Comparison of ENCODE assay signal across 8 cellular contexts in the genomic region with DNA sequence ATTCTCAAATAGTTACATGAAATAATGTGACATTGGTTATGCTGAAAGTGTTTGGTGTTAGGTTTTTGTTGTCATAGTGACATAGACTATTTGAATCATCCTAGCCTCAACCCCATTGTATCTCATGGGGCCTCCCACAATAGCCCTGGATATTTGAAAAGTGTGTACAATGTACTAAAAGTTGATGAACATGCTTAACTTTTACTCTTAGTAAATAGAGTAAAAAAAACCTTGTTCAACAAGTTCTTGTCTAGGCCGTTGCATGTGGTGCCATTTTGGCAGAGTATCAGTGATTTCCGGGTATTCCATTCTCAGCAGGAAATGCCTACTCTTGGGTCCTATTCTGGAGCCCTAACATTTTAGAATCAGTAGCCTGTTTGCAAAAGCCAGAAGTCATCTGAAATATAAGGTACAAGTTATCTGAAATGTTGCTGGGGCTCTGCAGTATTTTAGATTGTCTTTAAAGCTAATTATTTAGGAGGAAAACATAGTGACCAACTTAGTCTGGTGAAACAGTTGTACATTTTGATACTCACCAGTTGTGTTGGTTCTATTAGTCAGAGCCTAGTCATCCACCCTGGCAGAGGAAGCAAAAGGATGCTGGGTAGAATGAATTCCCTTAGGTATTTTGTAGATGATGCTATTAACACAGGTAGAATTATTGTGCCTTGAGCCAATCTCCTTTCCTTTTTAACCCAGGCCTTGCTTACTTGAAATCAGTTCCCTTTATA.
DNase-seq lines count a peak whose midpoint lies in the region; FAIRE-seq and TF ChIP-seq lines count a peak whose summit lies in the region.

No MANE protein-coding gene starts in this region.

- H3K4me3 ChIP-seq in astrocyte (ENCODE audit: insufficient read depth, low read depth, low read length) = no peak overlapping the region
- H3K4me3 ChIP-seq in dorsolateral prefrontal cortex = no peak overlapping the region

- H3K27me3 ChIP-seq in astrocyte (ENCODE audit: insufficient read depth, low read length) (no peaks in the 10 kb centered on the region), dorsolateral prefrontal cortex (no peaks in the 10 kb centered on the region)

- H3K9ac ChIP-seq in astrocyte (ENCODE audit: low read length) = peak overlapping the region; percentile 38

- peak overlapping the region; percentile 58 for H3K4me2 ChIP-seq in astrocyte (ENCODE audit: low read length)

- H4K20me1 ChIP-seq in astrocyte (ENCODE audit: insufficient read depth, low read length) = no peaks in the 10 kb centered on the region

- peak overlapping the region; percentile 37 for H2AFZ ChIP-seq in astrocyte (ENCODE audit: low read depth, low read length)

- intact Hi-C loops in CD14-positive monocyte (cut with micrococcal nuclease) (loop anchor here (5.0 kb wide), 1 partner anchor 34 kb away; no protein-coding TSS in a partner anchor), dorsolateral prefrontal cortex (cut with DNase I) (no loop called here)

- H3K27ac Mint-ChIP-seq in CD14-positive monocyte = peak overlapping the region; percentile 89 to 97 (median 93)
- H3K27ac Mint-ChIP-seq in astrocyte (ENCODE audit: unreplicated experiment) = peak overlapping the region; percentile 87
- H3K27ac Mint-ChIP-seq in mesothelial cell of epicardium = peak overlapping the region; percentile 85

- no peaks in the 10 kb centered on the region for H3K9me3 ChIP-seq in astrocyte (ENCODE audit: insufficient read depth, low read depth, low read length)

- peaks cover 66% of the 10 kb centered on the region for H3K4me1 Mint-ChIP-seq in CD14-positive monocyte
- H3K4me1 Mint-ChIP-seq in astrocyte (ENCODE audit: low read depth, unreplicated experiment) = peaks cover 25% of the 10 kb centered on the region
- peaks cover 18% of the 10 kb centered on the region for H3K4me1 Mint-ChIP-seq in mesothelial cell of epicardium

- H3K4me3 Mint-ChIP-seq in CD14-positive monocyte = no peak overlapping the region
- no peak overlapping the region for H3K4me3 Mint-ChIP-seq in astrocyte (ENCODE audit: unreplicated experiment)
- no peak overlapping the region for H3K4me3 Mint-ChIP-seq in mesothelial cell of epicardium

- H3K9me3 Mint-ChIP-seq in CD14-positive monocyte (peaks cover 0 to 3% (median 0%) of the 10 kb centered on the region in 7 donors), astrocyte (ENCODE audit: unreplicated experiment) (no peaks in the 10 kb centered on the region), mesothelial cell of epicardium (peaks cover 5% of the 10 kb centered on the region)

- H3K4me1 ChIP-seq in astrocyte (ENCODE audit: insufficient read depth, low read length) = peaks cover 27% of the 10 kb centered on the region

- H3K79me2 ChIP-seq in astrocyte (ENCODE audit: insufficient read depth, low read length) = no peaks in the 10 kb centered on the region

- no peaks in the 10 kb centered on the region for H3K36me3 ChIP-seq in astrocyte (ENCODE audit: insufficient read depth, low read length)

- DNase-seq in CD14-positive monocyte (ENCODE audit: low spot score) = peak; percentile 57
- DNase-seq in HT-29 (ENCODE audit: low spot score) = peak; percentile 53
- peak; percentile 78 for DNase-seq in astrocyte (ENCODE audit: low read depth)
- no peak for DNase-seq in mesothelial cell of epicardium (ENCODE audit: low spot score in 2 of 2, unreplicated experiment in 2 of 2)
- no peak for DNase-seq in NCI-H1092 (lab: John Stamatoyannopoulos, UW)
- no peak for DNase-seq in NCI-H446 (lab: John Stamatoyannopoulos, UW)
- no peak for DNase-seq in dorsolateral prefrontal cortex
- no peak for DNase-seq in ecto neural progenitor cell (ENCODE audit: low spot score)

- H3K36me3 Mint-ChIP-seq in CD14-positive monocyte = peaks cover 50 to 60% of the 10 kb centered on the region in 2 donors
- H3K36me3 Mint-ChIP-seq in astrocyte (ENCODE audit: low read depth, unreplicated experiment) = no peaks in the 10 kb centered on the region
- no peaks in the 10 kb centered on the region for H3K36me3 Mint-ChIP-seq in mesothelial cell of epicardium

- H3K27ac ChIP-seq in astrocyte (ENCODE audit: low read depth, low read length) (peak overlapping the region; percentile 84), dorsolateral prefrontal cortex (peak overlapping the region in 2 of 59 donors; percentile 23 to 39)

- TF ChIP-seq CTCF in CD14-positive monocyte (IDR thresholded peaks at IDR 0.05) (no peak), astrocyte (IDR thresholded peaks at IDR 0.05; ENCODE audit: insufficient read depth, low read depth, low read length) (no peak), mesothelial cell of epicardium (IDR thresholded peaks at IDR 0.05; ENCODE audit: unreplicated experiment) (no peak), dorsolateral prefrontal cortex (IDR thresholded peaks at IDR 0.05 in 54 of 56, conservative IDR thresholded peaks at IDR 0.05 in 2 of 56; ENCODE audit: low read depth in 1 of 56, partially characterized antibody in 56 of 56) (no peak)

- no peaks in the 10 kb centered on the region for H3K27me3 Mint-ChIP-seq in CD14-positive monocyte (ENCODE audit: low read depth in 3 of 3)
- H3K27me3 Mint-ChIP-seq in astrocyte (ENCODE audit: low read depth, unreplicated experiment) = no peaks in the 10 kb centered on the region
- no peaks in the 10 kb centered on the region for H3K27me3 Mint-ChIP-seq in mesothelial cell of epicardium (ENCODE audit: low read depth)

- FAIRE-seq in astrocyte (lab: Jason Lieb, UNC) = peak; percentile 64

Comparison
In these comparisons a context has a peak if more than half of its experiments do, and no peak if none do; other contexts are left out.
1. DNase-seq: peak in CD14-positive monocyte (single experiment), HT-29 (single experiment) and astrocyte (single experiment); none in mesothelial cell of epicardium (0 of 2), NCI-H1092 (single experiment), NCI-H446 (0 of 2), dorsolateral prefrontal cortex (0 of 10) and ecto neural progenitor cell (single experiment).
2. intact Hi-C loops: an anchor here in CD14-positive monocyte (5.0 kb wide); none called in dorsolateral prefrontal cortex.
3. Peak in every context shown above with its lines, with median percentiles within 50 percentile points of each other: H3K27ac Mint-ChIP-seq.